In genomic region chr13:68199271-68199670, GRCh38 we compare ENCODE assay signal across 23 cellular contexts.
DNase-seq lines count a peak whose midpoint lies in the region; FAIRE-seq and TF ChIP-seq lines count a peak whose summit lies in the region.
"Had no signal": no experiment of that assay in that cellular context is flagged by ENCODE, and none has a peak within 500 bp of the region (broad histone marks: within the 10 kb centered on the region; RNA-seq: fewer than 3 reads in every experiment).

No MANE protein-coding gene starts in this region.

- no peak for DNase-seq in Karpas-422
- peak; percentile 10 for DNase-seq in bronchial epithelial cell (ENCODE audit: low read depth)
- no peak for DNase-seq in keratinocyte (ENCODE audit: low read depth, low spot score)
- no peak for DNase-seq in activated CD8-positive, alpha-beta memory T cell treated with anti-CD3 and anti-CD28 coated beads, Interleukin-2, amount 50 U/mL, for 48 hours
- DNase-seq in HCEC 1CT: no peak
- no peak for DNase-seq in occipital lobe (lab: John Stamatoyannopoulos, UW)
- DNase-seq: 8988T; ACHN; AML-193; BE2C; CD4-positive, alpha-beta T cell; CD8-positive, alpha-beta memory T cell; DMS 273 treated with DMSO at 0.1 percent for 48 hours; DMS79; EL; GDM1; H9 had no signal

- no peaks in the 10 kb centered on the region for H4K20me1 ChIP-seq in Karpas-422 (ENCODE audit: insufficient read depth, low read depth, low read length)
- H4K20me1 ChIP-seq in keratinocyte (ENCODE audit: control insufficient read depth, extremely low read depth, insufficient read depth, low read length): no peaks in the 10 kb centered on the region
- H4K20me1 ChIP-seq: BLaER1 treated with 17β-estradiol and CSF1 and Interleukin-3, amounts not matched to agents 10 nM and 100 nM had no signal

- H3K27me3 ChIP-seq in Karpas-422 (ENCODE audit: low read length) (no peaks in the 10 kb centered on the region), bronchial epithelial cell (ENCODE audit: control insufficient read depth, insufficient read depth, low read length) (no peaks in the 10 kb centered on the region), keratinocyte (ENCODE audit: control insufficient read depth, extremely low read depth, insufficient read depth, low read length) (no peaks in the 10 kb centered on the region)
- H3K27me3 ChIP-seq: BE2C; BLaER1 treated with 17β-estradiol and CSF1 and Interleukin-3, amounts not matched to agents 10 nM and 100 nM had no signal

- no peak overlapping the region for H3K4me2 ChIP-seq in Karpas-422 (ENCODE audit: low read depth, low read length, poor library complexity, severe bottlenecking)
- no peak overlapping the region for H3K4me2 ChIP-seq in keratinocyte (ENCODE audit: control insufficient read depth, extremely low read depth, insufficient read depth, low read depth, low read length)
- H3K4me2 ChIP-seq: A549; BLaER1 treated with 17β-estradiol and CSF1 and Interleukin-3, amounts not matched to agents 10 nM and 100 nM; GM23338 had no signal

- no peaks in the 10 kb centered on the region for H3K9me2 ChIP-seq in Karpas-422 (replicated peaks; ENCODE audit: insufficient read depth, low read length)

- FAIRE-seq in bronchial epithelial cell (lab: Jason Lieb, UNC) (peak; percentile 28), keratinocyte (lab: Jason Lieb, UNC) (no peak)
- FAIRE-seq: A549, D721Med, GM12878, GM19239 had no signal

- H3K4me1 ChIP-seq in Karpas-422 (ENCODE audit: low read length): no peaks in the 10 kb centered on the region
- peaks cover 3% of the 10 kb centered on the region for H3K4me1 ChIP-seq in keratinocyte (ENCODE audit: control insufficient read depth, extremely low read depth, insufficient read depth, low read length)
- H3K4me1 ChIP-seq: A549; BE2C; BLaER1 treated with 17β-estradiol and CSF1 and Interleukin-3, amounts not matched to agents 10 nM and 100 nM had no signal

- TF ChIP-seq CTCF in bronchial epithelial cell (IDR thresholded peaks at IDR 0.05; ENCODE audit: insufficient read depth, low read length, severe bottlenecking) (no peak), keratinocyte (optimal IDR thresholded peaks at IDR 0.05 in 1 of 3, IDR thresholded peaks at IDR 0.05 in 1 of 3, conservative IDR thresholded peaks at IDR 0.05 in 1 of 3; ENCODE audit: extremely low read depth in 1 of 3, insufficient read depth in 2 of 3, low read length in 3 of 3) (no peak)

- no peak overlapping the region for H3K27ac ChIP-seq in Karpas-422 (ENCODE audit: low read length)
- no peak overlapping the region for H3K27ac ChIP-seq in keratinocyte (ENCODE audit: control insufficient read depth, insufficient read depth, low read length)
- H3K27ac ChIP-seq: A549; BLaER1 treated with 17β-estradiol and CSF1 and Interleukin-3, amounts not matched to agents 10 nM and 100 nM had no signal

- dilution Hi-C loops in keratinocyte (cut with MboI; ENCODE audit: extremely low pct_ligation_motif_present, low sequenced_read_pairs): no loop called here

- H3K4me3 ChIP-seq in Karpas-422 (ENCODE audit: low read length) (no peak overlapping the region), bronchial epithelial cell (ENCODE audit: low read depth, low read length) (no peak overlapping the region), keratinocyte (ENCODE audit: control insufficient read depth in 2 of 3, extremely low read depth in 1 of 3, insufficient read depth in 2 of 3, low read depth in 1 of 3, low read length in 3 of 3) (no peak overlapping the region)
- H3K4me3 ChIP-seq: A549; BLaER1 treated with 17β-estradiol and CSF1 and Interleukin-3, amounts not matched to agents 10 nM and 100 nM; GM12878; GM23338 had no signal

- H3K36me3 ChIP-seq in Karpas-422 (ENCODE audit: insufficient read depth, low read length) (no peaks in the 10 kb centered on the region), bronchial epithelial cell (ENCODE audit: control insufficient read depth, insufficient read depth, low read length) (no peaks in the 10 kb centered on the region), keratinocyte (ENCODE audit: control insufficient read depth in 2 of 2, extremely low read depth in 1 of 2, insufficient read depth in 2 of 2, low read length in 2 of 2) (no peaks in the 10 kb centered on the region)
- H3K36me3 ChIP-seq: BE2C; BLaER1 treated with 17β-estradiol and CSF1 and Interleukin-3, amounts not matched to agents 10 nM and 100 nM had no signal

- H3K9me3 ChIP-seq in Karpas-422 (ENCODE audit: low read length) (no peaks in the 10 kb centered on the region), keratinocyte (ENCODE audit: control insufficient read depth, low read depth, low read length) (no peaks in the 10 kb centered on the region)
- H3K9me3 ChIP-seq: A549; BE2C; BLaER1 treated with 17β-estradiol and CSF1 and Interleukin-3, amounts not matched to agents 10 nM and 100 nM had no signal

- no peak overlapping the region for H3K9ac ChIP-seq in Karpas-422 (ENCODE audit: low read length)
- no peak overlapping the region for H3K9ac ChIP-seq in keratinocyte (ENCODE audit: control insufficient read depth, extremely low read depth, insufficient read depth, low read length)
- H3K9ac ChIP-seq: BLaER1 treated with 17β-estradiol and CSF1 and Interleukin-3, amounts not matched to agents 10 nM and 100 nM had no signal

- H3K9me1 ChIP-seq in keratinocyte (ENCODE audit: control insufficient read depth, extremely low read depth, insufficient read depth, low read length): no peaks in the 10 kb centered on the region

- H3K79me2 ChIP-seq in Karpas-422 (ENCODE audit: low read length): no peaks in the 10 kb centered on the region
- H3K79me2 ChIP-seq in keratinocyte (ENCODE audit: control insufficient read depth, insufficient read depth, low read length): no peaks in the 10 kb centered on the region

- H2AFZ ChIP-seq in Karpas-422 (ENCODE audit: low read length) (peak overlapping the region; percentile 82), keratinocyte (ENCODE audit: control insufficient read depth, low read length) (peak overlapping the region; percentile 50)
